1 cellular context compared by ENCODE assay signal in the genomic region with DNA sequence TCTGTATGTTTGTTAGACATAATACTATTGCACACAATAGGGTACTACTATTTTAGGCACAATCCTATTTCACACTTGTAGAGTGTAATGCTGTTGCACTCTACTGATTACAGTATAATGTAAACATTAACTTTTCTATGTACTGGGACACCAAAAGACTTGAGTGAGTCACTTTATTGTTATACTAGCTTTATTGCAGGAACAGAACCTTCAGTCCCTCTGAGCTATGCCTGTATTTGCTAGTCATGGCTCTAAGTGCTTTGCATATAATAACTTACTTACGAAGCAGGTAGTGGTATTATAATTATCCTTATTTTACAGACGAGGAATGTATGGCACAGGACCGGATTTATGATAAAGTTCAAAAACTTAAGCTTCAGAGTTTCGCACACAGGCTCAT.
TF ChIP-seq lines count a peak whose summit lies in the region.

No MANE protein-coding gene starts in this region.

TF ChIP-seq in A549, 52 proteins besides CTCF, POLR2A, EP300 and RAD21 (continued from another document):
- TF ChIP-seq, protein P1, sequence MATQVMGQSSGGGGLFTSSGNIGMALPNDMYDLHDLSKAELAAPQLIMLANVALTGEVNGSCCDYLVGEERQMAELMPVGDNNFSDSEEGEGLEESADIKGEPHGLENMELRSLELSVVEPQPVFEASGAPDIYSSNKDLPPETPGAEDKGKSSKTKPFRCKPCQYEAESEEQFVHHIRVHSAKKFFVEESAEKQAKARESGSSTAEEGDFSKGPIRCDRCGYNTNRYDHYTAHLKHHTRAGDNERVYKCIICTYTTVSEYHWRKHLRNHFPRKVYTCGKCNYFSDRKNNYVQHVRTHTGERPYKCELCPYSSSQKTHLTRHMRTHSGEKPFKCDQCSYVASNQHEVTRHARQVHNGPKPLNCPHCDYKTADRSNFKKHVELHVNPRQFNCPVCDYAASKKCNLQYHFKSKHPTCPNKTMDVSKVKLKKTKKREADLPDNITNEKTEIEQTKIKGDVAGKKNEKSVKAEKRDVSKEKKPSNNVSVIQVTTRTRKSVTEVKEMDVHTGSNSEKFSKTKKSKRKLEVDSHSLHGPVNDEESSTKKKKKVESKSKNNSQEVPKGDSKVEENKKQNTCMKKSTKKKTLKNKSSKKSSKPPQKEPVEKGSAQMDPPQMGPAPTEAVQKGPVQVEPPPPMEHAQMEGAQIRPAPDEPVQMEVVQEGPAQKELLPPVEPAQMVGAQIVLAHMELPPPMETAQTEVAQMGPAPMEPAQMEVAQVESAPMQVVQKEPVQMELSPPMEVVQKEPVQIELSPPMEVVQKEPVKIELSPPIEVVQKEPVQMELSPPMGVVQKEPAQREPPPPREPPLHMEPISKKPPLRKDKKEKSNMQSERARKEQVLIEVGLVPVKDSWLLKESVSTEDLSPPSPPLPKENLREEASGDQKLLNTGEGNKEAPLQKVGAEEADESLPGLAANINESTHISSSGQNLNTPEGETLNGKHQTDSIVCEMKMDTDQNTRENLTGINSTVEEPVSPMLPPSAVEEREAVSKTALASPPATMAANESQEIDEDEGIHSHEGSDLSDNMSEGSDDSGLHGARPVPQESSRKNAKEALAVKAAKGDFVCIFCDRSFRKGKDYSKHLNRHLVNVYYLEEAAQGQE (IDR thresholded peaks at IDR 0.05), result no peak
